Comparison of ENCODE assay signal across 1 cellular context in genomic region chr15:70643106-70643782, GRCh38.
TF ChIP-seq lines count a peak whose summit lies in the region.

No MANE protein-coding gene starts in this region.

TF ChIP-seq in HCT116, 20 proteins besides CTCF, POLR2A, EP300 and RAD21 (continued from another document):
- TF ChIP-seq ZBTB33 (IDR thresholded peaks at IDR 0.05; ENCODE audit: extremely low read depth, insufficient replicate concordance, low read length): no peak
- no peak for TF ChIP-seq SIN3A (IDR thresholded peaks at IDR 0.05; ENCODE audit: low read depth)
- no peak for TF ChIP-seq YY1 (IDR thresholded peaks at IDR 0.05; ENCODE audit: extremely low read depth, insufficient replicate concordance, low read depth, low read length)
- TF ChIP-seq FOSL1 (IDR thresholded peaks at IDR 0.05; ENCODE audit: low read depth): no peak
- no peak for TF ChIP-seq ELF1 (IDR thresholded peaks at IDR 0.05; ENCODE audit: borderline replicate concordance, low read depth)
- TF ChIP-seq CBX3 (IDR thresholded peaks at IDR 0.05; ENCODE audit: low read depth): no peak
- TF ChIP-seq ZFX (IDR thresholded peaks at IDR 0.05): no peak
- no peak for TF ChIP-seq EZH2 (IDR thresholded peaks at IDR 0.05)
- TF ChIP-seq ATF3 (IDR thresholded peaks at IDR 0.05): no peak
- TF ChIP-seq EGR1 (IDR thresholded peaks at IDR 0.05; ENCODE audit: low read depth): no peak
- TF ChIP-seq EZH2phosphoT487 (IDR thresholded peaks at IDR 0.05; ENCODE audit: borderline replicate concordance): no peak
- no peak for TF ChIP-seq JUND (IDR thresholded peaks at IDR 0.05)
- TF ChIP-seq ZNF274 (IDR thresholded peaks at IDR 0.05; ENCODE audit: low read depth, low read length): no peak
- no peak for TF ChIP-seq CEBPB (IDR thresholded peaks at IDR 0.05; ENCODE audit: low read depth)
- TF ChIP-seq REST (IDR thresholded peaks at IDR 0.05; ENCODE audit: low read depth): no peak
